Comparison of ENCODE assay signal across 14 cellular contexts in genomic region chr1:205963352-205963751, GRCh38. TPM values are rescaled to one million over a fixed set of nuclear protein-coding genes. Genes with fewer than 3 reads are reported as not detected.
DNase-seq lines count a peak whose midpoint lies in the region; FAIRE-seq and TF ChIP-seq lines count a peak whose summit lies in the region.
"Had no signal": no experiment of that assay in that cellular context is flagged by ENCODE, and none has a peak within 500 bp of the region (broad histone marks: within the 10 kb centered on the region; RNA-seq: fewer than 3 reads in every experiment).

No MANE protein-coding gene starts in this region.

- no peak for FAIRE-seq in kidney (lab: Jason Lieb, UNC)
- FAIRE-seq: TTC549 had no signal

- H3K4me3 ChIP-seq in BJ (ENCODE audit: low read depth, low read length): no peak overlapping the region
- no peak overlapping the region for H3K4me3 ChIP-seq in kidney (ENCODE audit: low read length in 2 of 2)
- no peak overlapping the region for H3K4me3 ChIP-seq in H7 (ENCODE audit: insufficient read depth, low read depth, low read length)
- H3K4me3 ChIP-seq: colonic mucosa, Peyer's patch had no signal

- no peak for TF ChIP-seq CTCF in BJ (IDR thresholded peaks at IDR 0.05; ENCODE audit: insufficient read depth, low read depth, low read length)
- TF ChIP-seq CTCF in kidney (IDR thresholded peaks at IDR 0.05; ENCODE audit: borderline replicate concordance, extremely low read depth, insufficient read depth): no peak
- TF ChIP-seq CTCF in endothelial cell (IDR thresholded peaks at IDR 0.05; ENCODE audit: unreplicated experiment): no peak

- H3K4me3 Mint-ChIP-seq in endothelial cell (ENCODE audit: unreplicated experiment): no peak overlapping the region
- H3K4me3 Mint-ChIP-seq: activated naive CD8-positive, alpha-beta T cell treated with anti-CD3 and anti-CD28 coated beads for 36 hours had no signal

- H3K9me3 ChIP-seq in kidney (ENCODE audit: control insufficient read depth in 1 of 2, low read length in 2 of 2): no peaks in the 10 kb centered on the region
- H3K9me3 ChIP-seq: Caco-2, colonic mucosa, Peyer's patch had no signal

- CTCF ChIA-PET in BJ (lab: Yijun Ruan, JAX): interaction anchor here (1.2 to 11.9 kb wide), 2 partner anchors 15 to 66 kb away, joined by 3 to 84 read pairs; no protein-coding TSS in a partner anchor

- POLR2A ChIA-PET in BJ (lab: Charles Lee): no interaction called here

- DNase-seq in BJ (ENCODE audit: low read depth) (peak; percentile 42), HT1080 (ENCODE audit: low read depth) (peak; percentile 94), amniotic epithelial cell (ENCODE audit: low read depth) (peak; percentile 96), kidney (peak; percentile 9), D341Med (ENCODE audit: low spot score) (no peak), H7 (no peak), endothelial cell (ENCODE audit: low spot score) (no peak)
- no peak for DNase-seq in stimulated activated CD4-positive, alpha-beta T cell treated with anti-CD3 and anti-CD28 coated beads, Interleukin-2, amount 100 ng/mL, for 48 hours
- DNase-seq: activated naive CD8-positive, alpha-beta T cell treated with anti-CD3 and anti-CD28 coated beads for 36 hours; Caco-2; colonic mucosa; islet precursor cell had no signal

- peaks cover 7% of the 10 kb centered on the region for H3K27me3 Mint-ChIP-seq in endothelial cell (ENCODE audit: unreplicated experiment)

- no peaks in the 10 kb centered on the region for H3K9me3 Mint-ChIP-seq in endothelial cell (ENCODE audit: unreplicated experiment)
- H3K9me3 Mint-ChIP-seq: activated naive CD8-positive, alpha-beta T cell treated with anti-CD3 and anti-CD28 coated beads for 36 hours had no signal

- intact Hi-C loops in kidney (cut with DNase I): no loop called here

- no peaks in the 10 kb centered on the region for H3K4me1 Mint-ChIP-seq in endothelial cell (ENCODE audit: unreplicated experiment)

- peaks cover 6% of the 10 kb centered on the region in 2 donors for H3K4me1 ChIP-seq in kidney (ENCODE audit: control insufficient read depth in 1 of 2, insufficient read depth in 1 of 2, low read depth in 1 of 2, low read length in 2 of 2)
- H3K4me1 ChIP-seq: Caco-2, colonic mucosa, Peyer's patch had no signal

- H3K27me3 ChIP-seq in BJ (ENCODE audit: control insufficient read depth, insufficient read depth, low read length): peaks cover 8% of the 10 kb centered on the region
- H3K27me3 ChIP-seq in H7 (ENCODE audit: control insufficient read depth, insufficient read depth, low read length): no peaks in the 10 kb centered on the region; the same call in 1 of the 2 replicates
- H3K27me3 ChIP-seq: Peyer's patch had no signal

- H3K36me3 ChIP-seq in BJ (ENCODE audit: control insufficient read depth, insufficient read depth, low read length): no peaks in the 10 kb centered on the region
- H3K36me3 ChIP-seq in kidney (ENCODE audit: control insufficient read depth in 1 of 2, insufficient read depth in 2 of 2, low read length in 2 of 2): no peaks in the 10 kb centered on the region
- H3K36me3 ChIP-seq in H7 (replicated peaks; ENCODE audit: control insufficient read depth, insufficient read depth, low read length): no peaks in the 10 kb centered on the region
- H3K36me3 ChIP-seq: colonic mucosa, Peyer's patch had no signal

- H3K36me3 Mint-ChIP-seq in endothelial cell (ENCODE audit: low read depth, unreplicated experiment): peaks cover 6% of the 10 kb centered on the region
- H3K36me3 Mint-ChIP-seq: activated naive CD8-positive, alpha-beta T cell treated with anti-CD3 and anti-CD28 coated beads for 36 hours had no signal

- no peak overlapping the region for H3K9ac ChIP-seq in kidney (ENCODE audit: low read length in 2 of 2)

- no peak overlapping the region for H3K27ac ChIP-seq in kidney (ENCODE audit: low read depth in 2 of 2, low read length in 2 of 2)
- H3K27ac ChIP-seq: colonic mucosa, Peyer's patch had no signal

- no peak overlapping the region for H3K27ac Mint-ChIP-seq in endothelial cell (ENCODE audit: unreplicated experiment)
- H3K27ac Mint-ChIP-seq: activated naive CD8-positive, alpha-beta T cell treated with anti-CD3 and anti-CD28 coated beads for 36 hours had no signal

RNA-seq across cellular contexts. Expression of gene SLC26A9, which starts 20.1 kb away (rescaled TPM):
- not detected in 2 replicates for polyA plus RNA-seq in BJ (2011; rRNA removed)
- not detected in 2 replicates for polyA minus RNA-seq in BJ (2011; rRNA and poly(A)+ RNA removed)
- 0.03 and 0.10 TPM in 2 replicates for total RNA-seq in HT1080 (2014; rRNA removed; shearing (Covaris generic))
- 0.13 and 0.19 TPM in 2 replicates for polyA plus RNA-seq in HT1080 (2015; cell fraction: cytosol; rRNA removed)
- 0.37 and 0.68 TPM in 2 replicates for polyA plus RNA-seq in HT1080 (2015; cell fraction: nucleus; rRNA removed)
- total RNA-seq in kidney: 0.69 TPM
- 5.9 TPM for polyA plus RNA-seq in kidney (ENCODE audit: insufficient read depth, low read depth, low replicate concordance)
- not detected in 2 replicates for total RNA-seq in H7 (2014; rRNA removed; shearing (Covaris generic))
- total RNA-seq in endothelial cell (ENCODE audit: unreplicated experiment): not detected
- total RNA-seq: activated naive CD8-positive, alpha-beta T cell treated with anti-CD3 and anti-CD28 coated beads for 36 hours; Caco-2; colonic mucosa; Peyer's patch had no signal

RNA-seq across cellular contexts. Expression of gene RAB7B, which starts 39.8 kb away (rescaled TPM):
- polyA plus RNA-seq in BJ (2011; rRNA removed) (9.1 and 11.3 TPM in 2 replicates), kidney (ENCODE audit: insufficient read depth, low read depth, low replicate concordance) (0.73 TPM)
- 4.2 and 7.8 TPM in 2 replicates for polyA minus RNA-seq in BJ (2011; rRNA and poly(A)+ RNA removed)
- 0.10 TPM in 1 of 2 replicates, not detected in the other for total RNA-seq in HT1080 (2014; rRNA removed; shearing (Covaris generic))
- 0.09 and 0.29 TPM in 2 replicates for polyA plus RNA-seq in HT1080 (2015; cell fraction: cytosol; rRNA removed)
- polyA plus RNA-seq in HT1080 (2015; cell fraction: nucleus; rRNA removed): 0.14 and 0.27 TPM in 2 replicates
- total RNA-seq in kidney (2.0 TPM), endothelial cell (ENCODE audit: unreplicated experiment) (not detected)
- total RNA-seq in H7 (2014; rRNA removed; shearing (Covaris generic)): not detected in 2 replicates
- total RNA-seq: activated naive CD8-positive, alpha-beta T cell treated with anti-CD3 and anti-CD28 coated beads for 36 hours; Caco-2 had no signal

Comparison
In these comparisons a context has a peak if more than half of its experiments do, and no peak if none do; other contexts are left out.
1. DNase-seq: peak in BJ (single experiment), HT1080 (single experiment), amniotic epithelial cell (single experiment) and kidney (single experiment); none in D341Med (single experiment), H7 (single experiment), stimulated activated CD4-positive, alpha-beta T cell treated with anti-CD3 and anti-CD28 coated beads, Interleukin-2, amount 100 ng/mL, for 48 hours (0 of 2) and endothelial cell (single experiment).